ENCODE assay signal across 9 cellular contexts in genomic region chr1:220803401-220804201, GRCh38. TPM values are rescaled to one million over a fixed set of nuclear protein-coding genes. Genes with fewer than 3 reads are reported as not detected.
A peak's percentile ranks its signal among the peaks of the same experiment; 100 is the strongest.
DNase-seq lines count a peak whose midpoint lies in the region; ATAC-seq and TF ChIP-seq lines count a peak whose summit lies in the region.
"Had no signal": no experiment of that assay in that cellular context is flagged by ENCODE, and none has a peak within 500 bp of the region (broad histone marks: within the 10 kb centered on the region; RNA-seq: fewer than 3 reads in every experiment).

No MANE protein-coding gene starts in this region.

- H3K9me3 ChIP-seq in upper lobe of right lung, result no peaks in the 10 kb centered on the region

- DNase-seq in DMS79 treated with DMSO at 0.1 percent for 48 hours (lab: John Stamatoyannopoulos, UW) (peak; percentile 16), DMS79 (lab: John Stamatoyannopoulos, UW) (no peak), NCI-H2227 treated with DMSO at 0.1 percent for 48 hours (lab: John Stamatoyannopoulos, UW) (peak; percentile 7), MCF 10A (ENCODE audit: unreplicated experiment) (peak; percentile 74), left kidney (ENCODE audit: low read depth, low spot score) (peak; percentile 64), upper lobe of right lung (no peak), T-helper 9 cell (no peak)

- no peaks in the 10 kb centered on the region for H3K36me3 Mint-ChIP-seq in MCF 10A (ENCODE audit: insufficient read depth, unreplicated experiment)

- no peak overlapping the region for H3K4me3 Mint-ChIP-seq in MCF 10A (ENCODE audit: unreplicated experiment)

- no peaks in the 10 kb centered on the region for H3K4me1 ChIP-seq in upper lobe of right lung
- H3K4me1 ChIP-seq: BLaER1 treated with 17β-estradiol and CSF1 and Interleukin-3, amounts not matched to agents 10 nM and 100 nM had no signal

- no peak overlapping the region for H3K4me3 ChIP-seq in upper lobe of right lung
- H3K4me3 ChIP-seq: BLaER1 treated with 17β-estradiol and CSF1 and Interleukin-3, amounts not matched to agents 10 nM and 100 nM had no signal

- no peak overlapping the region for H3K27ac Mint-ChIP-seq in MCF 10A (ENCODE audit: low read depth, unreplicated experiment)

- CTCF ChIA-PET in MCF 10A (lab: Yijun Ruan, JAX), result interaction anchor here (0.5 to 8.0 kb wide), 91 partner anchors 9 to 1644 kb away, joined by 3 to 142 read pairs (median 4); partner anchors contain the start of genes MTARC1 and MTARC2

- intact Hi-C loops in MCF 10A (cut with micrococcal nuclease), result loop anchor here (1.0 kb wide), 3 partner anchors 27 to 966 kb away; no protein-coding TSS in a partner anchor
- intact Hi-C loops in upper lobe of right lung (cut with DNase I), result no loop called here

- POLR2A ChIA-PET in MCF 10A (lab: Yijun Ruan, JAX), result interaction anchor here (0.6 kb wide), 1 partner anchor 1570 kb away, joined by 3 read pairs; no protein-coding TSS in a partner anchor

- H3K27me3 ChIP-seq in upper lobe of right lung, result no peaks in the 10 kb centered on the region
- H3K27me3 ChIP-seq: BLaER1 treated with 17β-estradiol and CSF1 and Interleukin-3, amounts not matched to agents 10 nM and 100 nM had no signal

- peak; percentile 58 for ATAC-seq in GM21723 (IDR thresholded peaks at IDR 0.05; ENCODE audit: unreplicated experiment)
- ATAC-seq in upper lobe of right lung, result peak; percentile 63

- H3K9me3 Mint-ChIP-seq in MCF 10A (ENCODE audit: unreplicated experiment), result no peaks in the 10 kb centered on the region

- no peaks in the 10 kb centered on the region for H3K27me3 Mint-ChIP-seq in MCF 10A (ENCODE audit: insufficient read depth, unreplicated experiment)

- H3K27ac ChIP-seq in upper lobe of right lung, result peak overlapping the region; percentile 1
- H3K27ac ChIP-seq: BLaER1 treated with 17β-estradiol and CSF1 and Interleukin-3, amounts not matched to agents 10 nM and 100 nM had no signal

- no peaks in the 10 kb centered on the region for H3K4me1 Mint-ChIP-seq in MCF 10A (ENCODE audit: insufficient read depth, unreplicated experiment)

- no TSS peak for BruUV-seq in MCF 10A (replicated peaks; lab: Mats Ljungman, UMichigan)

- TF ChIP-seq CTCF in MCF 10A (IDR thresholded peaks at IDR 0.05; ENCODE audit: unreplicated experiment), result peak; percentile 97
- TF ChIP-seq CTCF in upper lobe of right lung (IDR thresholded peaks at IDR 0.05), result peak; percentile 92

- H3K36me3 ChIP-seq in upper lobe of right lung, result peaks cover 10% of the 10 kb centered on the region
- H3K36me3 ChIP-seq: BLaER1 treated with 17β-estradiol and CSF1 and Interleukin-3, amounts not matched to agents 10 nM and 100 nM had no signal

RNA-seq across cellular contexts. Expression of gene MTARC1, which starts 16.9 kb away (rescaled TPM):
- 0.96 and 1.5 TPM in 2 replicates for total RNA-seq in MCF 10A (2022)
- total RNA-seq in upper lobe of right lung, result 25.2 TPM

RNA-seq across cellular contexts. Expression of gene MTARC2, which starts 55.5 kb away (rescaled TPM):
- 3.6 and 5.2 TPM in 2 replicates for total RNA-seq in MCF 10A (2022)
- total RNA-seq in upper lobe of right lung, result 58.6 TPM

Comparison
In these comparisons a context has a peak if more than half of its experiments do, and no peak if none do; other contexts are left out.
1. DNase-seq: peak in DMS79 treated with DMSO at 0.1 percent for 48 hours (single experiment), NCI-H2227 treated with DMSO at 0.1 percent for 48 hours (single experiment), MCF 10A (single experiment) and left kidney (single experiment); none in DMS79 (single experiment), upper lobe of right lung (single experiment) and T-helper 9 cell (single experiment).
2. RNA of gene MTARC1, which starts 16.9 kb away (total RNA-seq): 25.2 TPM in upper lobe of right lung (single experiment); 0.96 to 1.5 TPM in MCF 10A; every median in the first group is over 10 times any median in the second.